In the genomic region with DNA sequence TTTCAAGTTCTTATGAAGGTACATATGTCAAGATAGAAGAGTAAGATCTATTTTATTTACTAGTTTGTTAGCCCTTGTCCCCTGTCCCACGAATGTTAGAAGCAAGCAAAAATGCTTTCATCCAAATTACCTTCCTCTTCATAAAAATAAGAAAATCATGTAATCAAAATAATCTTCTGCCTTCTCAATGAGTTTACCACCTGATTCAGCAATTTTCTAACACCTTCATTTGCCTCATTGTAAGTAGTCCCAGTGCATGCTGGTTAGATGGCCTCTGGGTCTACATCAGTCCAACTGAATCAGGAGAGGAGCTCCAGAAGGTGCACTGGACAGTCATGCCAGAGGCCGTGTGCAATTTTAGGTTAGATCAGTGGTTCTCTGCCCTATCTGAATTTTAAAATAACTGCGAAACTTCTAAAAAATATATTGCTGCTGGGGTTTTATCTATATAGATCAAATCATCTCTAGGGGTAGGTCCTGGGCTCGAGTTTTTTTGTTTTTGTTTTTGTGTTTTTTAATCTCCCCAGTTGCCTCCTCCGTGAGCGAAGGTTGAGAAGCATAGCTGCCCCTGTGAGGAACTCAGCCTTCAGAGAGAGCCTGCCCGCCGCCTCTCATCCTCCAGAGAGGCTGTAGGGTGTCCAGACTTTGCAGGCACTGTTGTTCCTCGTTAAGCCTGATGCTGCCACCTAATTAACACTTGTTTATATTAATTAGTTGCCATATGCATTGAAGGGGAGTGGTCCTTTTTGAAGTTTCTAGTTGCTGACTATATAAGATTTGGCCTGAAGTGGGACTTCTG, we compare ENCODE assay signal across 14 cellular contexts. TPM values are rescaled to one million over a fixed set of nuclear protein-coding genes. Genes with fewer than 3 reads are reported as not detected.
DNase-seq lines count a peak whose midpoint lies in the region; ATAC-seq, FAIRE-seq and TF ChIP-seq lines count a peak whose summit lies in the region.
"Had no signal": no experiment of that assay in that cellular context is flagged by ENCODE, and none has a peak within 500 bp of the region (broad histone marks: within the 10 kb centered on the region; RNA-seq: fewer than 3 reads in every experiment).

No MANE protein-coding gene starts in this region.

- no peak overlapping the region for H3K27ac ChIP-seq in H9 (ENCODE audit: insufficient read length, low read depth, low read length)
- peak overlapping the region; percentile 92 to 97 for H3K27ac ChIP-seq in ascending aorta
- peak overlapping the region; percentile 10 for H3K27ac ChIP-seq in keratinocyte (ENCODE audit: control insufficient read depth, insufficient read depth, low read length)

- no peak overlapping the region for H2BK15ac ChIP-seq in H9 (ENCODE audit: low read depth, low read length)

- intact Hi-C loops in ascending aorta (cut with DNase I) = no loop called here

- no peaks in the 10 kb centered on the region for H3K9me1 ChIP-seq in keratinocyte (ENCODE audit: control insufficient read depth, extremely low read depth, insufficient read depth, low read length)

- H3K4me3 Mint-ChIP-seq in H9 (peak overlapping the region; percentile 25 to 74; a peak in 1 of 5 replicates), progenitor cell of endocrine pancreas (ENCODE audit: low read depth) (peak overlapping the region; percentile 78)

- H4K8ac ChIP-seq in H9 (replicated peaks; ENCODE audit: insufficient read length, low read depth, low read length) = no peak overlapping the region

- peaks cover 39 to 42% of the 10 kb centered on the region in 2 experiments for H3K4me1 Mint-ChIP-seq in H9
- peaks cover 20% of the 10 kb centered on the region for H3K4me1 Mint-ChIP-seq in progenitor cell of endocrine pancreas (ENCODE audit: low read depth)

- H2BK20ac ChIP-seq in H9 (ENCODE audit: low read depth, low read length, poor library complexity, severe bottlenecking) = no peak overlapping the region

- no peak for ATAC-seq in GM18498 (IDR thresholded peaks at IDR 0.05; ENCODE audit: unreplicated experiment)

- TF ChIP-seq CTCF in H9 (conservative IDR thresholded peaks at IDR 0.05) (no peak), ascending aorta (IDR thresholded peaks at IDR 0.05) (no peak), keratinocyte (optimal IDR thresholded peaks at IDR 0.05 in 1 of 3, IDR thresholded peaks at IDR 0.05 in 1 of 3, conservative IDR thresholded peaks at IDR 0.05 in 1 of 3; ENCODE audit: extremely low read depth in 1 of 3, insufficient read depth in 2 of 3, low read length in 3 of 3) (no peak), progenitor cell of endocrine pancreas (IDR thresholded peaks at IDR 0.05; ENCODE audit: unreplicated experiment) (no peak), BE2C (IDR thresholded peaks at IDR 0.05; ENCODE audit: low read depth, low read length) (no peak)

- H3K23me2 ChIP-seq in H9 (ENCODE audit: insufficient read length, low read depth, low read length, poor library complexity, severe bottlenecking) = peaks cover 14% of the 10 kb centered on the region

- H3K27me3 Mint-ChIP-seq in H9 (ENCODE audit: low read depth) = no peaks in the 10 kb centered on the region
- H3K27me3 Mint-ChIP-seq in progenitor cell of endocrine pancreas = peaks cover 6% of the 10 kb centered on the region

- dilution Hi-C loops in keratinocyte (cut with MboI; ENCODE audit: extremely low pct_ligation_motif_present, low sequenced_read_pairs) = no loop called here

- no peak overlapping the region for H3K18ac ChIP-seq in H9 (ENCODE audit: insufficient read length, low read depth, low read length)

- H3K14ac ChIP-seq in H9 (ENCODE audit: insufficient read depth, low read length) = no peak overlapping the region

- H3K9me3 ChIP-seq in H9 (ENCODE audit: control insufficient read depth, low read depth, low read length) = no peaks in the 10 kb centered on the region
- no peaks in the 10 kb centered on the region for H3K9me3 ChIP-seq in ascending aorta
- no peaks in the 10 kb centered on the region for H3K9me3 ChIP-seq in keratinocyte (ENCODE audit: control insufficient read depth, low read depth, low read length)
- H3K9me3 ChIP-seq in BE2C = no peaks in the 10 kb centered on the region

- no peak for DNase-seq in H9
- no peak for DNase-seq in ascending aorta (ENCODE audit: low spot score in 2 of 2)
- no peak for DNase-seq in keratinocyte (ENCODE audit: low read depth, low spot score)
- no peak for DNase-seq in progenitor cell of endocrine pancreas (ENCODE audit: low spot score, unreplicated experiment)
- no peak for DNase-seq in BE2C
- no peak for DNase-seq in inferior parietal cortex (ENCODE audit: extremely low spot score)
- no peak for DNase-seq in NCI-H128 (lab: John Stamatoyannopoulos, UW; ENCODE audit: unreplicated experiment)
- DNase-seq: activated CD8-positive, alpha-beta memory T cell treated with anti-CD3 and anti-CD28 coated beads for 24 hours; central memory CD4-positive, alpha-beta T cell; DMS 273 treated with DMSO at 0.1 percent for 48 hours; glutamatergic neuron had no signal

- no peak overlapping the region for H2AFZ ChIP-seq in H9 (ENCODE audit: low read length)
- no peak overlapping the region for H2AFZ ChIP-seq in keratinocyte (ENCODE audit: control insufficient read depth, low read length)

- H4K20me1 ChIP-seq in H9 (ENCODE audit: control insufficient read depth, insufficient read depth, insufficient read length) (no peaks in the 10 kb centered on the region), keratinocyte (ENCODE audit: control insufficient read depth, extremely low read depth, insufficient read depth, low read length) (peaks cover 2% of the 10 kb centered on the region)

- no peak overlapping the region for H2AK5ac ChIP-seq in H9 (ENCODE audit: insufficient read length, low read length)

- peaks cover 10% of the 10 kb centered on the region; the same call in 1 of the 2 replicates for H3K4me1 ChIP-seq in H9 (ENCODE audit: insufficient read depth, low read length)
- peaks cover 16 to 29% of the 10 kb centered on the region in 2 donors for H3K4me1 ChIP-seq in ascending aorta
- H3K4me1 ChIP-seq in keratinocyte (ENCODE audit: control insufficient read depth, extremely low read depth, insufficient read depth, low read length) = peaks cover 25% of the 10 kb centered on the region
- peaks cover 25% of the 10 kb centered on the region for H3K4me1 ChIP-seq in BE2C

- H2BK120ac ChIP-seq in H9 (ENCODE audit: low read depth, low read length, poor library complexity, severe bottlenecking) = no peak overlapping the region

- WGBS in H9 (ENCODE audit: extremely low coverage, insufficient read length, low lambda C conversion rate) = no CpG with 5 or more reads among the region's 9 CpGs

- peaks cover 0 to 16% (median 2%) of the 10 kb centered on the region in 3 experiments; a peak in 4 of 7 replicates for H3K36me3 Mint-ChIP-seq in H9 (ENCODE audit: insufficient read depth in 1 of 3, low read depth in 3 of 3)
- H3K36me3 Mint-ChIP-seq in progenitor cell of endocrine pancreas (ENCODE audit: insufficient read depth) = no peaks in the 10 kb centered on the region

- no peak overlapping the region for H2BK12ac ChIP-seq in H9 (ENCODE audit: insufficient read length, low read depth, low read length)

- no peak overlapping the region for H4K91ac ChIP-seq in H9 (ENCODE audit: insufficient read length, low read depth, low read length)

- no peak overlapping the region for H3K56ac ChIP-seq in H9 (ENCODE audit: insufficient read length, low read depth, low read length)

- H3K36me3 ChIP-seq in ascending aorta (no peaks in the 10 kb centered on the region), keratinocyte (ENCODE audit: control insufficient read depth in 2 of 2, extremely low read depth in 1 of 2, insufficient read depth in 2 of 2, low read length in 2 of 2) (peaks cover 0 to 2% of the 10 kb centered on the region in 2 experiments), BE2C (no peaks in the 10 kb centered on the region; the same call in 1 of the 2 replicates)

- H3K79me2 ChIP-seq in H9 (ENCODE audit: insufficient read depth, low read length) (peaks cover 2% of the 10 kb centered on the region; the same call in 1 of the 2 replicates), keratinocyte (ENCODE audit: control insufficient read depth, insufficient read depth, low read length) (no peaks in the 10 kb centered on the region)

- H2BK5ac ChIP-seq in H9 (ENCODE audit: insufficient read length, low read length) = no peak overlapping the region

- peaks cover 4% of the 10 kb centered on the region for H3K79me1 ChIP-seq in H9 (ENCODE audit: insufficient read depth, low read depth, low read length, poor library complexity, severe bottlenecking)

- H3K4ac ChIP-seq in H9 (ENCODE audit: low read depth, low read length) = no peak overlapping the region

- no peak overlapping the region for H3K23ac ChIP-seq in H9 (ENCODE audit: insufficient read length, low read depth, low read length)

- no peaks in the 10 kb centered on the region for H3K27me3 ChIP-seq in H9 (ENCODE audit: insufficient read depth, low read length)
- no peaks in the 10 kb centered on the region for H3K27me3 ChIP-seq in ascending aorta
- no peaks in the 10 kb centered on the region for H3K27me3 ChIP-seq in keratinocyte (ENCODE audit: control insufficient read depth, extremely low read depth, insufficient read depth, low read length)
- H3K27me3 ChIP-seq in BE2C = no peaks in the 10 kb centered on the region

- no peak for FAIRE-seq in keratinocyte (lab: Jason Lieb, UNC)

- H3K27ac Mint-ChIP-seq in H9 = peak overlapping the region in 1 of 3 experiments; percentile 58; a peak in 2 of 7 replicates
- H3K27ac Mint-ChIP-seq in progenitor cell of endocrine pancreas = no peak overlapping the region

- H3K4me2 ChIP-seq in H9 (ENCODE audit: insufficient read depth, insufficient read length, low read length) (peak overlapping the region; percentile 60), keratinocyte (ENCODE audit: control insufficient read depth, extremely low read depth, insufficient read depth, low read depth, low read length) (peak overlapping the region; percentile 85)

- H3K9ac ChIP-seq in H9 (ENCODE audit: extremely low read depth, insufficient read length, low read length) (no peak overlapping the region), keratinocyte (ENCODE audit: control insufficient read depth, extremely low read depth, insufficient read depth, low read length) (no peak overlapping the region)

- H4K5ac ChIP-seq in H9 (ENCODE audit: insufficient read length, low read depth, low read length) = no peak overlapping the region

- H3K4me3 ChIP-seq in ascending aorta (no peak overlapping the region), keratinocyte (ENCODE audit: control insufficient read depth in 2 of 3, extremely low read depth in 1 of 3, insufficient read depth in 2 of 3, low read depth in 1 of 3, low read length in 3 of 3) (peak overlapping the region in 2 of 3 experiments; percentile 6 to 39), BE2C (ENCODE audit: low read depth, low read length) (no peak overlapping the region; the same call in 1 of the 2 replicates)

- H3K9me3 Mint-ChIP-seq in H9 = no peaks in the 10 kb centered on the region
- no peaks in the 10 kb centered on the region for H3K9me3 Mint-ChIP-seq in progenitor cell of endocrine pancreas (ENCODE audit: low read depth)

- no peak overlapping the region for H3T11ph ChIP-seq in H9 (ENCODE audit: low read length)

RNA-seq across cellular contexts. Expression of gene C22orf31, which starts 32.2 kb away (rescaled TPM):
- total RNA-seq in H9 (2021) (not detected in 2 replicates), ascending aorta (not detected), progenitor cell of endocrine pancreas (not detected in 2 replicates)
- not detected in 3 replicates for polyA plus RNA-seq in keratinocyte
- not detected for polyA plus RNA-seq in keratinocyte (2011; ENCODE audit: low read depth)
- polyA plus RNA-seq in keratinocyte (2011; cell fraction: cytosol; rRNA removed) = not detected in 2 replicates
- polyA plus RNA-seq in keratinocyte (2011; cell fraction: nucleus; rRNA removed) = not detected in 2 replicates
- polyA plus RNA-seq in keratinocyte (2012; ENCODE audit: low replicate concordance) = not detected in 2 replicates
- not detected in 3 replicates for polyA minus RNA-seq in keratinocyte
- polyA minus RNA-seq in keratinocyte (2011; cell fraction: cytosol; rRNA and poly(A)+ RNA removed) = not detected
- polyA minus RNA-seq in keratinocyte (2011; cell fraction: nucleus; rRNA and poly(A)+ RNA removed) = not detected in 2 replicates
- not detected for polyA plus RNA-seq in BE2C (2012; ENCODE audit: insufficient read depth, insufficient read length, low read depth)
- total RNA-seq: SK-MEL-5, subcutaneous adipose tissue had no signal

RNA-seq across cellular contexts. Expression of gene KREMEN1, which starts 43.4 kb away (rescaled TPM):
- 2.4 and 2.6 TPM in 2 replicates for total RNA-seq in H9 (2021)
- 10.7 TPM for total RNA-seq in ascending aorta
- polyA plus RNA-seq in keratinocyte = 6.3 to 11.4 TPM (median 6.8 TPM) in 3 replicates
- 2.4 TPM for polyA plus RNA-seq in keratinocyte (2011; ENCODE audit: low read depth)
- polyA plus RNA-seq in keratinocyte (2011; cell fraction: cytosol; rRNA removed) = 5.2 and 7.8 TPM in 2 replicates
- polyA plus RNA-seq in keratinocyte (2011; cell fraction: nucleus; rRNA removed) = 6.4 and 8.9 TPM in 2 replicates
- polyA plus RNA-seq in keratinocyte (2012; ENCODE audit: low replicate concordance) = 6.2 and 13.2 TPM in 2 replicates
- polyA minus RNA-seq in keratinocyte = 10.7 to 27.8 TPM (median 11.6 TPM) in 3 replicates
- 7.3 TPM for polyA minus RNA-seq in keratinocyte (2011; cell fraction: cytosol; rRNA and poly(A)+ RNA removed)
- 5.4 and 9.7 TPM in 2 replicates for polyA minus RNA-seq in keratinocyte (2011; cell fraction: nucleus; rRNA and poly(A)+ RNA removed)
- total RNA-seq in progenitor cell of endocrine pancreas = 10.5 and 11.5 TPM in 2 replicates
- 2.3 TPM for polyA plus RNA-seq in BE2C (2012; ENCODE audit: insufficient read depth, insufficient read length, low read depth)

Comparison
In these comparisons a context has a peak if more than half of its experiments do, and no peak if none do; other contexts are left out.
1. H3K4me3 ChIP-seq: peak in keratinocyte (2 of 3); none in ascending aorta (0 of 2) and BE2C (single experiment).